ENCODE assay signal across 2 cellular contexts in the genomic region with DNA sequence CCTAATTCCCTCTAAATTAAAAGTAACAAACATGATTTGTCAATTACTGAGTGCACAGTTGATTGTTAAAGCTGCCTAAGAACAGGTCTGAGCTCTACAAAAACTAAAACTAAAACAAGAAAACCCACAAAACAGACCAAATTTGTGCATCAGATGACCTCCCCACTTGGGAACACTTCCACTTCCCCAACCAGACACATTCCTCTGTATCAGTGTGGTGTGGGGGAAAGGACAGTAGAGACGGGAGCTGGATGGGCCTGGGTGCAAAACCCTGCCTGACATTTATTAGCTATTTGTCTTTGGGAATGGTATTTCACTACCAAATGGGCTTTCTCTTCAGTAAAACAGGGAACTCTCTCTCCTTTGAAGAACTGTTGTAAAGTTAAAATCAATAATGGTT.
A peak's percentile ranks its signal among the peaks of the same experiment; 100 is the strongest.
TF ChIP-seq lines count a peak whose summit lies in the region.

No MANE protein-coding gene starts in this region.

TF ChIP-seq in IMR-90, 13 proteins besides CTCF, POLR2A, EP300 and RAD21:
- no peak for TF ChIP-seq MAZ (IDR thresholded peaks at IDR 0.05; ENCODE audit: borderline replicate concordance, low read depth, low read length)
- TF ChIP-seq BHLHE40 (IDR thresholded peaks at IDR 0.05; ENCODE audit: low read depth, low read length) = no peak
- no peak for TF ChIP-seq MXI1 (IDR thresholded peaks at IDR 0.05; ENCODE audit: borderline replicate concordance, low read depth, low read length)
- no peak for TF ChIP-seq RFX5 (IDR thresholded peaks at IDR 0.05; ENCODE audit: low read depth, low read length)
- no peak for TF ChIP-seq FOS (IDR thresholded peaks at IDR 0.05; ENCODE audit: low read depth, low read length)
- no peak for TF ChIP-seq CEBPB (IDR thresholded peaks at IDR 0.05; ENCODE audit: low read depth, low read length)
- TF ChIP-seq SMC3 (IDR thresholded peaks at IDR 0.05; ENCODE audit: low read depth, low read length) = no peak
- no peak for TF ChIP-seq MAFK (IDR thresholded peaks at IDR 0.05; ENCODE audit: low read depth, low read length)
- TF ChIP-seq RCOR1 (IDR thresholded peaks at IDR 0.05; ENCODE audit: insufficient replicate concordance, low read length) = no peak
- TF ChIP-seq NFE2L2 (IDR thresholded peaks at IDR 0.05; ENCODE audit: low read depth, low read length) = no peak
- no peak for TF ChIP-seq ELK1 (IDR thresholded peaks at IDR 0.05; ENCODE audit: borderline replicate concordance, low read depth, low read length)
- TF ChIP-seq, protein P1, sequence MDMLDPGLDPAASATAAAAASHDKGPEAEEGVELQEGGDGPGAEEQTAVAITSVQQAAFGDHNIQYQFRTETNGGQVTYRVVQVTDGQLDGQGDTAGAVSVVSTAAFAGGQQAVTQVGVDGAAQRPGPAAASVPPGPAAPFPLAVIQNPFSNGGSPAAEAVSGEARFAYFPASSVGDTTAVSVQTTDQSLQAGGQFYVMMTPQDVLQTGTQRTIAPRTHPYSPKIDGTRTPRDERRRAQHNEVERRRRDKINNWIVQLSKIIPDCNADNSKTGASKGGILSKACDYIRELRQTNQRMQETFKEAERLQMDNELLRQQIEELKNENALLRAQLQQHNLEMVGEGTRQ (IDR thresholded peaks at IDR 0.05; ENCODE audit: low read depth, low read length) = no peak
- no peak for TF ChIP-seq CHD1 (IDR thresholded peaks at IDR 0.05; ENCODE audit: low read depth, low read length)
TF ChIP-seq in IMR-90: peak in this region for 0.

TF ChIP-seq in GM12878, 131 proteins besides CTCF, POLR2A, EP300 and RAD21:
- TF ChIP-seq RUNX3 (IDR thresholded peaks at IDR 0.05; ENCODE audit: low read length) (peak; percentile 69), PML (IDR thresholded peaks at IDR 0.05; ENCODE audit: low read length) (no peak), SPI1 (IDR thresholded peaks at IDR 0.05; ENCODE audit: borderline replicate concordance, insufficient read depth, low read depth, low read length) (peak; percentile 71), MYB (IDR thresholded peaks at IDR 0.05; ENCODE audit: borderline replicate concordance, low read depth, low read length) (no peak), REST (IDR thresholded peaks at IDR 0.05; ENCODE audit: low read depth, low read length) (no peak), ZZZ3 (IDR thresholded peaks at IDR 0.05; ENCODE audit: control insufficient read depth, insufficient read length, low read depth) (no peak), IRF5 (IDR thresholded peaks at IDR 0.05; ENCODE audit: borderline replicate concordance) (no peak), EED (IDR thresholded peaks at IDR 0.05; ENCODE audit: low read depth) (peak; percentile 53; the same call in 1 of the 2 replicates), ZBTB4 (CRISPR knock-in tag; IDR thresholded peaks at IDR 0.05) (no peak), ZBTB33 (IDR thresholded peaks at IDR 0.05) (no peak), IKZF2 (IDR thresholded peaks at IDR 0.05) (peak; percentile 37 to 38; a peak in 2 of 4 replicates), CBX5 (IDR thresholded peaks at IDR 0.05; ENCODE audit: low read depth) (no peak)
- TF ChIP-seq, protein P1 (IDR thresholded peaks at IDR 0.05; ENCODE audit: borderline replicate concordance, low read depth, low read length) = no peak
TF ChIP-seq in GM12878: peak in this region for 4.
